10 cellular contexts compared by ENCODE assay signal in genomic region chr2:68031546-68032160, GRCh38. TPM values are rescaled to one million over a fixed set of nuclear protein-coding genes. Genes with fewer than 3 reads are reported as not detected.
DNase-seq lines count a peak whose midpoint lies in the region; ATAC-seq and TF ChIP-seq lines count a peak whose summit lies in the region.
"Had no signal": no experiment of that assay in that cellular context is flagged by ENCODE, and none has a peak within 500 bp of the region (broad histone marks: within the 10 kb centered on the region; RNA-seq: fewer than 3 reads in every experiment).

No MANE protein-coding gene starts in this region.

- H3K4me3 ChIP-seq in fibroblast of mammary gland (ENCODE audit: control insufficient read depth, low read depth, low read length) (no peak overlapping the region), psoas muscle (no peak overlapping the region)
- H3K4me3 ChIP-seq: BLaER1 treated with 17β-estradiol and CSF1 and Interleukin-3, amounts not matched to agents 10 nM and 100 nM had no signal

- 44 to 45% (median 44%) methylated on average over 2 of the region's 2 CpGs for WGBS in psoas muscle, 3 donors

- no peaks in the 10 kb centered on the region for H3K4me1 ChIP-seq in psoas muscle
- H3K4me1 ChIP-seq: BLaER1 treated with 17β-estradiol and CSF1 and Interleukin-3, amounts not matched to agents 10 nM and 100 nM had no signal

- no peaks in the 10 kb centered on the region for H3K27me3 ChIP-seq in psoas muscle (ENCODE audit: insufficient read depth in 3 of 3, low read length in 2 of 3)
- H3K27me3 ChIP-seq: BLaER1 treated with 17β-estradiol and CSF1 and Interleukin-3, amounts not matched to agents 10 nM and 100 nM had no signal

- intact Hi-C loops in psoas muscle (cut with DNase I), result loop anchor here in 1 of 2 donors (10.0 kb wide), 1 partner anchor 1607 kb away; no protein-coding TSS in a partner anchor

- no peak overlapping the region for H3K27ac ChIP-seq in psoas muscle
- H3K27ac ChIP-seq: BLaER1 treated with 17β-estradiol and CSF1 and Interleukin-3, amounts not matched to agents 10 nM and 100 nM had no signal

- ATAC-seq in psoas muscle (peak in 1 of 4 donors; percentile 58), GM21367 (IDR thresholded peaks at IDR 0.05; ENCODE audit: unreplicated experiment) (no peak)

- TF ChIP-seq CTCF in fibroblast of mammary gland (conservative IDR thresholded peaks at IDR 0.05; ENCODE audit: control insufficient read depth, insufficient read depth, low read depth, low read length), result peak; percentile 60
- TF ChIP-seq CTCF in psoas muscle (IDR thresholded peaks at IDR 0.05), result peak; percentile 67

- DNase-seq in NCI-H524 (lab: John Stamatoyannopoulos, UW), result peak; percentile 49 to 66
- DNase-seq in NCI-H524 treated with DMSO at 0.1 percent for 48 hours (lab: John Stamatoyannopoulos, UW), result no peak
- peak; percentile 53 for DNase-seq in H4 (ENCODE audit: low spot score)
- peak; percentile 78 for DNase-seq in NAMALWA (ENCODE audit: low spot score)
- DNase-seq in SK-N-DZ (ENCODE audit: low spot score), result peak; percentile 67
- peak; percentile 70 for DNase-seq in fibroblast of mammary gland (ENCODE audit: low read depth)
- DNase-seq in psoas muscle, result no peak
- DNase-seq: activated naive CD8-positive, alpha-beta T cell treated with anti-CD3 and anti-CD28 coated beads, Interleukin-2, amount 10 ng/mL, durations not matched to agents 7 days and 5 days had no signal

- no peaks in the 10 kb centered on the region for H3K36me3 ChIP-seq in psoas muscle (ENCODE audit: insufficient read depth in 1 of 2, low read depth in 1 of 2)
- H3K36me3 ChIP-seq: BLaER1 treated with 17β-estradiol and CSF1 and Interleukin-3, amounts not matched to agents 10 nM and 100 nM had no signal

- H3K9me3 ChIP-seq in psoas muscle, result no peaks in the 10 kb centered on the region
- H3K9me3 ChIP-seq: BLaER1 treated with 17β-estradiol and CSF1 and Interleukin-3, amounts not matched to agents 10 nM and 100 nM had no signal

RNA-seq across cellular contexts. Expression of gene C1D, which starts 31.2 kb away (rescaled TPM):
- total RNA-seq in H4 (2014; rRNA removed; shearing (Covaris generic)), result 71.3 and 77.6 TPM in 2 replicates
- 92.9 and 133 TPM in 2 replicates for polyA plus RNA-seq in SK-N-DZ (2014; cell fraction: cytosol; rRNA removed)
- polyA plus RNA-seq in SK-N-DZ (2014; cell fraction: nucleus; rRNA removed), result 52.6 and 67.8 TPM in 2 replicates
- 10 to 100 TPM; 13.0 to 18.5 (median 17.8) TPM for total RNA-seq in psoas muscle
- 10 to 100 TPM; 20.5 to 42.5 (median 27.6) TPM for polyA plus RNA-seq in psoas muscle

Comparison
In these comparisons a context has a peak if more than half of its experiments do, and no peak if none do; other contexts are left out.
1. DNase-seq: peak in NCI-H524 (2 of 2), H4 (single experiment), NAMALWA (single experiment), SK-N-DZ (single experiment) and fibroblast of mammary gland (single experiment); none in NCI-H524 treated with DMSO at 0.1 percent for 48 hours (single experiment) and psoas muscle (0 of 2).